ENCODE assay signal across 17 cellular contexts in the genomic region with DNA sequence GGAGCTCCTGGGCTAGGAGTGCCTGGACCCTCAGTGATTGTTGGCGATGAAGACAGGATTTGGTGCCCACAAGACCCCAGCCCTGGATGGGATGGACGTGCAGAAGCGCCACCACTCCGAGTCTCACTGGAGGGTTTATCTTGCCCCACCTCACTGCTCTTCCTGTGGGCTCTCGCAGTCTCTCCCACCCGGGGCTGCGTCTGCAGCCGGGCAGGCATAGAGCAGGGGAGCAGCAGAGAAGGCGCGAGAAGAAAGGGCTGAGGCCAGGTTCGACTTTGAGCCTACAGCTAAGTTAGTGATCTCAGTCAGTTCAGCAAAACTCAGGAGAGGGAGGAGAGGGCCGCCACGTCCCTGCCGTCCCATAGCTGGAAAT. TPM values are rescaled to one million over a fixed set of nuclear protein-coding genes. Genes with fewer than 3 reads are reported as not detected.
DNase-seq lines count a peak whose midpoint lies in the region; ATAC-seq, FAIRE-seq and TF ChIP-seq lines count a peak whose summit lies in the region.
"Had no signal": no experiment of that assay in that cellular context is flagged by ENCODE, and none has a peak within 500 bp of the region (broad histone marks: within the 10 kb centered on the region; RNA-seq: fewer than 3 reads in every experiment).

No MANE protein-coding gene starts in this region.

- WGBS in H1 (ENCODE audit: extremely low coverage in 1 of 2, insufficient coverage in 1 of 2, insufficient read length in 1 of 2, insufficient replicate concordance in 2 of 2, low coverage in 1 of 2, low lambda C conversion rate in 2 of 2, missing lambda C conversion rate in 1 of 2), 2 experiments, result 90% methylated on average over 13 of the region's 14 CpGs; no CpG with 5 or more reads in 1 of the 2 experiments

- H2BK20ac ChIP-seq in H1 (ENCODE audit: low read length), result no peak overlapping the region

- TF ChIP-seq RAD21 in H1 (IDR thresholded peaks at IDR 0.05 in 1 of 2, conservative IDR thresholded peaks at IDR 0.05 in 1 of 2; ENCODE audit: low read depth in 2 of 2, low read length in 2 of 2), result no peak

- peaks cover 45% of the 10 kb centered on the region for H4K20me1 ChIP-seq in GM23338 (replicated peaks; ENCODE audit: insufficient read depth)
- H4K20me1 ChIP-seq in H1 (replicated peaks in 1 of 2; ENCODE audit: control insufficient read depth in 1 of 2, insufficient read depth in 2 of 2, low read length in 2 of 2), result peaks cover 50 to 61% of the 10 kb centered on the region in 2 experiments

- 0 out of 2 replicates have a peak, but pooled peaks cover 7% of the 10 kb centered on the region for H3F3A ChIP-seq in GM23338 (replicated peaks; ENCODE audit: low read depth)

- H3K4me3 ChIP-seq in GM23338, result no peak overlapping the region
- no peak overlapping the region for H3K4me3 ChIP-seq in H1 (ENCODE audit: extremely low read depth in 1 of 4, insufficient read depth in 2 of 4, low read depth in 3 of 4, low read length in 4 of 4)
- no peak overlapping the region for H3K4me3 ChIP-seq in Peyer's patch
- H3K4me3 ChIP-seq: A549, GM12878 had no signal

- H3K27ac ChIP-seq in GM23338 (ENCODE audit: low read depth), result 0 out of 2 replicates have a peak overlapping the region, but pooled peaks have one; percentile 39
- H3K27ac ChIP-seq in H1 (ENCODE audit: low read depth, low read length), result no peak overlapping the region
- no peak overlapping the region for H3K27ac ChIP-seq in Peyer's patch
- H3K27ac ChIP-seq: A549, C4-2B had no signal

- H3K4ac ChIP-seq in H1 (replicated peaks; ENCODE audit: insufficient read length, low read depth, low read length), result no peak overlapping the region

- H3K36me3 Mint-ChIP-seq in activated naive CD4-positive, alpha-beta T cell treated with anti-CD3 and anti-CD28 coated beads, Interleukin-2, amount 50 U/mL, for 24 hours, result peaks cover 5% of the 10 kb centered on the region
- H3K36me3 Mint-ChIP-seq in activated naive CD4-positive, alpha-beta T cell treated with anti-CD3 and anti-CD28 coated beads, Interleukin-2, amount 50 U/mL, for 72 hours, result peaks cover 26 to 36% of the 10 kb centered on the region in 2 donors
- peaks cover 74% of the 10 kb centered on the region for H3K36me3 Mint-ChIP-seq in GM23338 (ENCODE audit: low read depth)
- H3K36me3 Mint-ChIP-seq in progenitor cell of endocrine pancreas (ENCODE audit: insufficient read depth), result peaks cover 14% of the 10 kb centered on the region

- H2AFZ ChIP-seq in GM23338 (no peak overlapping the region), H1 (ENCODE audit: low read length) (no peak overlapping the region)

- TF ChIP-seq CTCF in GM23338 (conservative IDR thresholded peaks at IDR 0.05; ENCODE audit: low read depth in 2 of 2) (no peak), H1 (IDR thresholded peaks at IDR 0.05; ENCODE audit: control extremely low read depth in 1 of 3, insufficient read depth in 1 of 3, low read depth in 1 of 3, low read length in 3 of 3) (no peak), progenitor cell of endocrine pancreas (IDR thresholded peaks at IDR 0.05; ENCODE audit: unreplicated experiment) (no peak), Peyer's patch (IDR thresholded peaks at IDR 0.05) (no peak)

- peaks cover 40% of the 10 kb centered on the region for H3K36me3 ChIP-seq in GM23338 (ENCODE audit: insufficient read depth)
- H3K36me3 ChIP-seq in H1 (ENCODE audit: control insufficient read depth in 2 of 4, insufficient read depth in 4 of 4, low read length in 3 of 4), result peaks cover 53 to 82% (median 68%) of the 10 kb centered on the region in 4 experiments
- peaks cover 0 to 76% (median 0%) of the 10 kb centered on the region in 3 donors for H3K36me3 ChIP-seq in Peyer's patch

- no peak for TF ChIP-seq EP300 in H1 (IDR thresholded peaks at IDR 0.05; ENCODE audit: borderline replicate concordance in 1 of 2, low read depth in 2 of 2, low read length in 2 of 2)

- H2AK5ac ChIP-seq in H1 (ENCODE audit: low read depth, low read length), result no peak overlapping the region

- no peak overlapping the region for H3K14ac ChIP-seq in H1 (ENCODE audit: insufficient read length)

- no peak overlapping the region for H2BK120ac ChIP-seq in H1 (replicated peaks; ENCODE audit: low read depth, low read length)

- no peak overlapping the region for H4K91ac ChIP-seq in H1 (replicated peaks; ENCODE audit: insufficient read length, low read length)

- H3K79me2 ChIP-seq in GM23338 (replicated peaks; ENCODE audit: insufficient read depth), result peaks cover 85% of the 10 kb centered on the region
- peaks cover 24 to 64% of the 10 kb centered on the region in 2 experiments for H3K79me2 ChIP-seq in H1 (ENCODE audit: control insufficient read depth in 1 of 2, insufficient read depth in 2 of 2, low read length in 2 of 2)

- H3K4me2 ChIP-seq in GM23338 (no peak overlapping the region), H1 (ENCODE audit: insufficient read depth in 1 of 2, low read depth in 2 of 2, low read length in 2 of 2) (no peak overlapping the region)
- H3K4me2 ChIP-seq: A549 had no signal

- no peaks in the 10 kb centered on the region for H3K27me3 Mint-ChIP-seq in activated naive CD4-positive, alpha-beta T cell treated with anti-CD3 and anti-CD28 coated beads, Interleukin-2, amount 50 U/mL, for 24 hours
- H3K27me3 Mint-ChIP-seq in GM23338 (ENCODE audit: insufficient read depth, low read depth, poor library complexity) (peaks cover 15% of the 10 kb centered on the region), progenitor cell of endocrine pancreas (no peaks in the 10 kb centered on the region)
- H3K27me3 Mint-ChIP-seq: CD4-positive, alpha-beta memory T cell had no signal

- H3K9ac ChIP-seq in H1 (replicated peaks in 1 of 4; ENCODE audit: extremely low read depth in 1 of 4, low read depth in 3 of 4, low read length in 3 of 4), result no peak overlapping the region

- H4K5ac ChIP-seq in H1 (ENCODE audit: insufficient read length, low read depth, low read length), result no peak overlapping the region

- FAIRE-seq in H1 (lab: Jason Lieb, UNC), result no peak
- FAIRE-seq: A549, GM12878, HTR-8/SVneo had no signal

- no peak overlapping the region for H2BK15ac ChIP-seq in H1 (ENCODE audit: low read length)

- peaks cover 5% of the 10 kb centered on the region; the same call in 1 of the 2 replicates for H3K4me1 ChIP-seq in GM23338 (ENCODE audit: insufficient read depth)
- H3K4me1 ChIP-seq in H1 (replicated peaks in 1 of 4; ENCODE audit: control insufficient read depth in 3 of 4, insufficient read depth in 4 of 4, low read length in 3 of 4), result peaks cover 0 to 8% (median 5%) of the 10 kb centered on the region in 4 experiments; a peak in 5 of 7 replicates
- peaks cover 8 to 29% (median 18%) of the 10 kb centered on the region in 4 donors for H3K4me1 ChIP-seq in Peyer's patch
- H3K4me1 ChIP-seq: BE2C had no signal

- H3K9me3 ChIP-seq in H1 (ENCODE audit: insufficient read depth in 2 of 2, low read depth in 1 of 2, low read length in 1 of 2) (no peaks in the 10 kb centered on the region), Peyer's patch (no peaks in the 10 kb centered on the region)
- H3K9me3 ChIP-seq: A549, BE2C had no signal

- ATAC-seq in activated naive CD4-positive, alpha-beta T cell treated with anti-CD3 and anti-CD28 coated beads, Interleukin-2, amount 50 U/mL, for 72 hours, result no peak
- no peak for ATAC-seq in GM23338
- ATAC-seq: A549, GM12878 had no signal

- TF ChIP-seq POLR2A in H1 (IDR thresholded peaks at IDR 0.05; ENCODE audit: control extremely low read depth in 1 of 2, low read depth in 2 of 2, low read length in 2 of 2) (no peak), Peyer's patch (IDR thresholded peaks at IDR 0.05) (no peak)

- H4K8ac ChIP-seq in H1 (ENCODE audit: extremely low read depth, insufficient read depth, low read length), result peak overlapping the region; percentile 62

- DNase-seq in activated naive CD4-positive, alpha-beta T cell treated with anti-CD3 and anti-CD28 coated beads, Interleukin-2, amount 50 U/mL, for 72 hours (ENCODE audit: low spot score in 2 of 2), result no peak
- DNase-seq in GM23338 (ENCODE audit: low spot score) (no peak), H1 (ENCODE audit: low read depth in 1 of 2, low spot score in 2 of 2) (no peak), progenitor cell of endocrine pancreas (ENCODE audit: low spot score, unreplicated experiment) (no peak), SIG-M5 (lab: John Stamatoyannopoulos, UW) (no peak), Peyer's patch (no peak)
- DNase-seq: BE2C; CD4-positive, alpha-beta memory T cell; DMS79; GOT3; HCEC 1CT; HFFc6 had no signal

- no peak overlapping the region for H2BK12ac ChIP-seq in H1 (ENCODE audit: low read depth, low read length)

- peak overlapping the region; percentile 59 for H3K27ac Mint-ChIP-seq in activated naive CD4-positive, alpha-beta T cell treated with anti-CD3 and anti-CD28 coated beads, Interleukin-2, amount 50 U/mL, for 24 hours
- H3K27ac Mint-ChIP-seq in activated naive CD4-positive, alpha-beta T cell treated with anti-CD3 and anti-CD28 coated beads, Interleukin-2, amount 50 U/mL, for 72 hours, result no peak overlapping the region
- H3K27ac Mint-ChIP-seq in GM23338, result no peak overlapping the region
- H3K27ac Mint-ChIP-seq in progenitor cell of endocrine pancreas, result peak overlapping the region; percentile 13
- H3K27ac Mint-ChIP-seq: CD4-positive, alpha-beta memory T cell; HFFc6 had no signal

- peaks cover 21% of the 10 kb centered on the region for H3K4me1 Mint-ChIP-seq in activated naive CD4-positive, alpha-beta T cell treated with anti-CD3 and anti-CD28 coated beads, Interleukin-2, amount 50 U/mL, for 24 hours
- H3K4me1 Mint-ChIP-seq in GM23338, result peaks cover 3% of the 10 kb centered on the region; the same call in 1 of the 3 replicates
- peaks cover 9% of the 10 kb centered on the region for H3K4me1 Mint-ChIP-seq in progenitor cell of endocrine pancreas (ENCODE audit: low read depth)

- H3K23me2 ChIP-seq in H1 (ENCODE audit: low read depth, low read length), result peaks cover 3% of the 10 kb centered on the region; the same call in 1 of the 2 replicates

- H3K23ac ChIP-seq in H1 (ENCODE audit: insufficient read length), result no peak overlapping the region

- no peaks in the 10 kb centered on the region for H3K9me2 ChIP-seq in GM23338 (ENCODE audit: insufficient read depth)

- POLR2A ChIA-PET in H1 (lab: Charles Lee; ENCODE audit: partially characterized antibody), result interaction anchor here (0.9 to 11.4 kb wide), 6 partner anchors 10 to 466 kb away, joined by 3 to 106 read pairs (median 3); a partner anchor contains a TSS

- CTCF ChIA-PET in H1 (lab: Charles Lee; ENCODE audit: partially characterized antibody), result interaction anchor here (0.7 to 2.1 kb wide), 11 partner anchors 8 to 64 kb away, joined by 3 to 9 read pairs (median 4); no protein-coding TSS in a partner anchor

- no peak overlapping the region for H3K18ac ChIP-seq in H1 (ENCODE audit: extremely low read depth, low read length)

- H2BK5ac ChIP-seq in H1 (ENCODE audit: low read depth, low read length), result no peak overlapping the region

- H3K9me3 Mint-ChIP-seq in activated naive CD4-positive, alpha-beta T cell treated with anti-CD3 and anti-CD28 coated beads, Interleukin-2, amount 50 U/mL, for 24 hours, result no peaks in the 10 kb centered on the region
- no peaks in the 10 kb centered on the region for H3K9me3 Mint-ChIP-seq in activated naive CD4-positive, alpha-beta T cell treated with anti-CD3 and anti-CD28 coated beads, Interleukin-2, amount 50 U/mL, for 72 hours
- H3K9me3 Mint-ChIP-seq in GM23338, result no peaks in the 10 kb centered on the region
- no peaks in the 10 kb centered on the region for H3K9me3 Mint-ChIP-seq in progenitor cell of endocrine pancreas (ENCODE audit: low read depth)
- H3K9me3 Mint-ChIP-seq: HFFc6 had no signal

- H3K4me3 Mint-ChIP-seq in activated naive CD4-positive, alpha-beta T cell treated with anti-CD3 and anti-CD28 coated beads, Interleukin-2, amount 50 U/mL, for 24 hours, result no peak overlapping the region
- H3K4me3 Mint-ChIP-seq in GM23338 (no peak overlapping the region), progenitor cell of endocrine pancreas (ENCODE audit: low read depth) (no peak overlapping the region)
- H3K4me3 Mint-ChIP-seq: HFFc6 had no signal

- H3K79me1 ChIP-seq in H1 (ENCODE audit: low read depth, low read length), result peaks cover 13% of the 10 kb centered on the region

- H3K27me3 ChIP-seq in GM23338 (ENCODE audit: insufficient read depth), result no peaks in the 10 kb centered on the region
- H3K27me3 ChIP-seq in H1 (replicated peaks in 1 of 4; ENCODE audit: control insufficient read depth in 3 of 4, extremely low read depth in 1 of 4, insufficient read depth in 3 of 4, low read length in 3 of 4), result no peaks in the 10 kb centered on the region
- H3K27me3 ChIP-seq in Peyer's patch, result no peaks in the 10 kb centered on the region
- H3K27me3 ChIP-seq: BE2C had no signal

- no peak overlapping the region for H3K56ac ChIP-seq in H1 (replicated peaks; ENCODE audit: insufficient read length, low read depth, low read length)

RNA-seq across cellular contexts. Expression of a gene that starts 6.6 kb away (rescaled TPM):
- total RNA-seq in activated naive CD4-positive, alpha-beta T cell treated with anti-CD3 and anti-CD28 coated beads, Interleukin-2, amount 50 U/mL, for 72 hours, result 100 to 1,000 TPM; 205 to 246 TPM
- total RNA-seq in GM23338 (2014; rRNA removed; shearing (Covaris generic)), result 116 and 117 TPM in 2 replicates
- polyA plus RNA-seq in GM23338 (2016; fragmentation: Nextera tagmentation; extraction: Ambion mirVana), result 216 and 220 TPM in 2 replicates
- 268 and 272 TPM in 2 replicates for total RNA-seq in H1 (2021; fragmentation: NEBNext Ultra II Directional; extraction: Animal tissue kit (Norgen Biotek cat#: 25700))
- 148 and 162 TPM in 2 replicates for polyA plus RNA-seq in H1 (2011; rRNA removed)
- 142 TPM for polyA plus RNA-seq in H1 (2011; cell fraction: cytosol; rRNA removed)
- polyA plus RNA-seq in H1 (2011; cell fraction: nucleus; rRNA removed), result 143 TPM
- 186 to 197 TPM (median 190 TPM) in 4 replicates for polyA plus RNA-seq in H1 (2012, experiment 1 of 2)
- 278 TPM for polyA plus RNA-seq in H1 (2012, experiment 2 of 2)
- polyA plus RNA-seq in H1 (2013, experiment 1 of 2), result 202 TPM
- 204 TPM for polyA plus RNA-seq in H1 (2013, experiment 2 of 2)
- polyA minus RNA-seq in H1 (2011; rRNA and poly(A)+ RNA removed), result 87.2 and 89.0 TPM in 2 replicates
- 84.7 TPM for polyA minus RNA-seq in H1 (2011; cell fraction: cytosol; rRNA and poly(A)+ RNA removed)
- polyA minus RNA-seq in H1 (2011; cell fraction: nucleus; rRNA and poly(A)+ RNA removed), result 99.4 TPM
- total RNA-seq in progenitor cell of endocrine pancreas, result 211 and 212 TPM in 2 replicates
- 100 to 1,000 TPM in 3 of 4 donors, 10 to 100 TPM in 1; 54.1 to 119 (median 107) TPM for total RNA-seq in Peyer's patch

RNA-seq across cellular contexts. Expression of a gene that starts 17.4 kb away (rescaled TPM):
- 1 to 10 TPM in 1 of 2 donors, under 1 TPM in 1; 0.34 to 1.9 TPM for total RNA-seq in activated naive CD4-positive, alpha-beta T cell treated with anti-CD3 and anti-CD28 coated beads, Interleukin-2, amount 50 U/mL, for 72 hours
- total RNA-seq in GM23338 (2014; rRNA removed; shearing (Covaris generic)), result 13.0 and 23.0 TPM in 2 replicates
- 4.2 and 5.2 TPM in 2 replicates for polyA plus RNA-seq in GM23338 (2016; fragmentation: Nextera tagmentation; extraction: Ambion mirVana)
- total RNA-seq in H1 (2021; fragmentation: NEBNext Ultra II Directional; extraction: Animal tissue kit (Norgen Biotek cat#: 25700)), result 6.8 and 7.9 TPM in 2 replicates
- polyA plus RNA-seq in H1 (2011; rRNA removed), result 2.9 and 6.3 TPM in 2 replicates
- polyA plus RNA-seq in H1 (2011; cell fraction: cytosol; rRNA removed), result 4.8 TPM
- polyA plus RNA-seq in H1 (2011; cell fraction: nucleus; rRNA removed), result 33.8 TPM
- 4.5 to 6.4 TPM (median 5.6 TPM) in 4 replicates for polyA plus RNA-seq in H1 (2012, experiment 1 of 2)
- 2.6 TPM for polyA plus RNA-seq in H1 (2012, experiment 2 of 2)
- 5.0 TPM for polyA plus RNA-seq in H1 (2013, experiment 1 of 2)
- polyA plus RNA-seq in H1 (2013, experiment 2 of 2), result 3.4 TPM
- polyA minus RNA-seq in H1 (2011; rRNA and poly(A)+ RNA removed), result 2.0 and 2.1 TPM in 2 replicates
- 5.7 TPM for polyA minus RNA-seq in H1 (2011; cell fraction: cytosol; rRNA and poly(A)+ RNA removed)
- 11.1 TPM for polyA minus RNA-seq in H1 (2011; cell fraction: nucleus; rRNA and poly(A)+ RNA removed)
- 17.5 and 18.2 TPM in 2 replicates for total RNA-seq in progenitor cell of endocrine pancreas
- total RNA-seq in Peyer's patch, result 100 to 1,000 TPM in 1 of 4 donors, 10 to 100 TPM in 3; 17.9 to 160 (median 29.0) TPM

RNA-seq across cellular contexts. Expression of a gene that starts 35.7 kb away (rescaled TPM):
- 10 to 100 TPM; 34.4 to 50.8 TPM for total RNA-seq in activated naive CD4-positive, alpha-beta T cell treated with anti-CD3 and anti-CD28 coated beads, Interleukin-2, amount 50 U/mL, for 72 hours
- total RNA-seq in GM23338 (2014; rRNA removed; shearing (Covaris generic)), result 97.3 and 98.8 TPM in 2 replicates
- polyA plus RNA-seq in GM23338 (2016; fragmentation: Nextera tagmentation; extraction: Ambion mirVana), result 54.1 and 58.5 TPM in 2 replicates
- total RNA-seq in H1 (2021; fragmentation: NEBNext Ultra II Directional; extraction: Animal tissue kit (Norgen Biotek cat#: 25700)), result 45.9 and 52.3 TPM in 2 replicates
- 43.1 and 66.0 TPM in 2 replicates for polyA plus RNA-seq in H1 (2011; rRNA removed)
- 60.3 TPM for polyA plus RNA-seq in H1 (2011; cell fraction: cytosol; rRNA removed)
- 46.0 TPM for polyA plus RNA-seq in H1 (2011; cell fraction: nucleus; rRNA removed)
- 31.8 to 57.4 TPM (median 53.2 TPM) in 4 replicates for polyA plus RNA-seq in H1 (2012, experiment 1 of 2)
- 37.5 TPM for polyA plus RNA-seq in H1 (2012, experiment 2 of 2)
- 25.0 TPM for polyA plus RNA-seq in H1 (2013, experiment 1 of 2)
- polyA plus RNA-seq in H1 (2013, experiment 2 of 2), result 26.0 TPM
- polyA minus RNA-seq in H1 (2011; rRNA and poly(A)+ RNA removed), result 10.2 and 10.8 TPM in 2 replicates
- polyA minus RNA-seq in H1 (2011; cell fraction: cytosol; rRNA and poly(A)+ RNA removed), result 31.2 TPM
- polyA minus RNA-seq in H1 (2011; cell fraction: nucleus; rRNA and poly(A)+ RNA removed), result 19.7 TPM
- total RNA-seq in progenitor cell of endocrine pancreas, result 52.6 and 56.8 TPM in 2 replicates
- total RNA-seq in Peyer's patch, result 10 to 100 TPM; 48.2 to 62.3 (median 53.6) TPM

RNA-seq across cellular contexts. Expression of a gene that starts 35.7 kb away (rescaled TPM):
- total RNA-seq in activated naive CD4-positive, alpha-beta T cell treated with anti-CD3 and anti-CD28 coated beads, Interleukin-2, amount 50 U/mL, for 72 hours, result 10 to 100 TPM; 21.7 to 25.4 TPM
- total RNA-seq in GM23338 (2014; rRNA removed; shearing (Covaris generic)), result 9.2 and 23.3 TPM in 2 replicates
- polyA plus RNA-seq in GM23338 (2016; fragmentation: Nextera tagmentation; extraction: Ambion mirVana) (39.1 and 41.0 TPM in 2 replicates), H1 (2011; rRNA removed) (51.2 and 73.3 TPM in 2 replicates)
- total RNA-seq in H1 (2021; fragmentation: NEBNext Ultra II Directional; extraction: Animal tissue kit (Norgen Biotek cat#: 25700)), result 25.2 and 26.2 TPM in 2 replicates
- 45.7 TPM for polyA plus RNA-seq in H1 (2011; cell fraction: cytosol; rRNA removed)
- 73.3 TPM for polyA plus RNA-seq in H1 (2011; cell fraction: nucleus; rRNA removed)
- 21.7 to 30.2 TPM (median 28.6 TPM) in 4 replicates for polyA plus RNA-seq in H1 (2012, experiment 1 of 2)
- 17.9 TPM for polyA plus RNA-seq in H1 (2012, experiment 2 of 2)
- polyA plus RNA-seq in H1 (2013, experiment 1 of 2), result 22.1 TPM
- 23.7 TPM for polyA plus RNA-seq in H1 (2013, experiment 2 of 2)
- polyA minus RNA-seq in H1 (2011; rRNA and poly(A)+ RNA removed), result 9.9 and 10.5 TPM in 2 replicates
- 9.3 TPM for polyA minus RNA-seq in H1 (2011; cell fraction: cytosol; rRNA and poly(A)+ RNA removed)
- 13.4 TPM for polyA minus RNA-seq in H1 (2011; cell fraction: nucleus; rRNA and poly(A)+ RNA removed)
- total RNA-seq in progenitor cell of endocrine pancreas (49.7 and 51.7 TPM in 2 replicates), Peyer's patch (10 to 100 TPM; 51.1 to 83.3 (median 65.0) TPM)

Comparison
In these comparisons a context has a peak if more than half of its experiments do, and no peak if none do; other contexts are left out.
1. H3K27ac Mint-ChIP-seq: peak in activated naive CD4-positive, alpha-beta T cell treated with anti-CD3 and anti-CD28 coated beads, Interleukin-2, amount 50 U/mL, for 24 hours (single experiment) and progenitor cell of endocrine pancreas (single experiment); none in activated naive CD4-positive, alpha-beta T cell treated with anti-CD3 and anti-CD28 coated beads, Interleukin-2, amount 50 U/mL, for 72 hours (0 of 2) and GM23338 (single experiment).